11 cellular contexts compared by ENCODE assay signal in genomic region chr9:114157516-114158176, GRCh38. TPM values are rescaled to one million over a fixed set of nuclear protein-coding genes. Genes with fewer than 3 reads are reported as not detected.
A peak's percentile ranks its signal among the peaks of the same experiment; 100 is the strongest.
DNase-seq lines count a peak whose midpoint lies in the region; ATAC-seq and TF ChIP-seq lines count a peak whose summit lies in the region.
"Had no signal": no experiment of that assay in that cellular context is flagged by ENCODE, and none has a peak within 500 bp of the region (broad histone marks: within the 10 kb centered on the region; RNA-seq: fewer than 3 reads in every experiment).

No MANE protein-coding gene starts in this region.

- no peaks in the 10 kb centered on the region for H3F3A ChIP-seq in GM23248 (ENCODE audit: insufficient read depth)

- H3K36me3 Mint-ChIP-seq in activated T-helper 17 cell treated with anti-CD3 and anti-CD28 coated beads, Interleukin-2, amount 50 U/mL, for 72 hours (ENCODE audit: low read depth) = peaks cover 6% of the 10 kb centered on the region

- H3K27me3 ChIP-seq in GM23248 (replicated peaks; ENCODE audit: insufficient read depth) = peaks cover 16% of the 10 kb centered on the region
- peaks cover 15 to 25% (median 22%) of the 10 kb centered on the region in 3 donors for H3K27me3 ChIP-seq in sigmoid colon
- peaks cover 17% of the 10 kb centered on the region for H3K27me3 ChIP-seq in upper lobe of right lung

- in situ Hi-C loops in GM23248 (cut with MboI) = loop anchor here (10.0 kb wide), 1 partner anchor 107 kb away; no protein-coding TSS in a partner anchor

- no peaks in the 10 kb centered on the region for H4K20me1 ChIP-seq in GM23248 (ENCODE audit: insufficient read depth)

- H2AFZ ChIP-seq in GM23248 = no peak overlapping the region

- H3K4me1 Mint-ChIP-seq in activated T-helper 17 cell treated with anti-CD3 and anti-CD28 coated beads, Interleukin-2, amount 50 U/mL, for 72 hours = peaks cover 18% of the 10 kb centered on the region

- H3K9me3 Mint-ChIP-seq in activated T-helper 17 cell treated with anti-CD3 and anti-CD28 coated beads, Interleukin-2, amount 50 U/mL, for 72 hours = no peaks in the 10 kb centered on the region

- H3K36me3 ChIP-seq in GM23248 (ENCODE audit: low read depth) = no peaks in the 10 kb centered on the region
- H3K36me3 ChIP-seq in sigmoid colon = no peaks in the 10 kb centered on the region
- no peaks in the 10 kb centered on the region for H3K36me3 ChIP-seq in upper lobe of right lung

- H3K27ac ChIP-seq in GM23248 (no peak overlapping the region), sigmoid colon (peak overlapping the region; percentile 5 to 84 (median 74)), upper lobe of right lung (no peak overlapping the region)

- peaks cover 19% of the 10 kb centered on the region for H3K27me3 Mint-ChIP-seq in activated T-helper 17 cell treated with anti-CD3 and anti-CD28 coated beads, Interleukin-2, amount 50 U/mL, for 72 hours

- peak; percentile 65 for DNase-seq in GM23248
- DNase-seq in fibroblast of pulmonary artery (ENCODE audit: low read depth) = peak; percentile 50
- no peak for DNase-seq in sigmoid colon
- no peak for DNase-seq in NCI-H1417 (lab: John Stamatoyannopoulos, UW)
- no peak for DNase-seq in upper lobe of right lung
- DNase-seq: KG1, NCI-H446 treated with DMSO at 0.1 percent for 48 hours, occipital lobe had no signal

- 59 to 67% methylated on average over 9 of the region's 9 CpGs for WGBS in GM23248 (ENCODE audit: low coverage in 1 of 2, low lambda C conversion rate in 2 of 2, missing lambda C conversion rate in 2 of 2), 2 experiments
- whole genome bisulfite sequencing in sigmoid colon, 2 donors = 76 to 89% methylated on average over 9 of the region's 9 CpGs

- no peak for TF ChIP-seq EP300 in sigmoid colon (IDR thresholded peaks at IDR 0.05)

- ATAC-seq in activated T-helper 17 cell treated with anti-CD3 and anti-CD28 coated beads, Interleukin-2, amount 50 U/mL, for 72 hours (replicated peaks) = no peak
- ATAC-seq in HG02759 (IDR thresholded peaks at IDR 0.05; ENCODE audit: unreplicated experiment) (no peak), GM18505 (IDR thresholded peaks at IDR 0.05; ENCODE audit: unreplicated experiment) (no peak), upper lobe of right lung (no peak)

- H3K9me2 ChIP-seq in GM23248 (ENCODE audit: insufficient read depth) = no peaks in the 10 kb centered on the region

- TF ChIP-seq POLR2A in sigmoid colon (IDR thresholded peaks at IDR 0.05) (no peak), GM18505 (IDR thresholded peaks at IDR 0.05; ENCODE audit: borderline replicate concordance, extremely low read depth, insufficient read depth, insufficient read length) (no peak)

- no peak for TF ChIP-seq CTCF in fibroblast of pulmonary artery (IDR thresholded peaks at IDR 0.05; ENCODE audit: low read length, missing control alignments)
- TF ChIP-seq CTCF in sigmoid colon (IDR thresholded peaks at IDR 0.05) = no peak
- no peak for TF ChIP-seq CTCF in upper lobe of right lung (IDR thresholded peaks at IDR 0.05)

- H3K4me3 ChIP-seq in GM23248 (no peak overlapping the region), fibroblast of pulmonary artery (replicated peaks; ENCODE audit: low read depth, low read length) (no peak overlapping the region), sigmoid colon (no peak overlapping the region), upper lobe of right lung (no peak overlapping the region)

- H3K9me3 ChIP-seq in GM23248 (ENCODE audit: low read depth) (no peaks in the 10 kb centered on the region), sigmoid colon (no peaks in the 10 kb centered on the region), upper lobe of right lung (no peaks in the 10 kb centered on the region)

- peak overlapping the region; percentile 84 for H3K4me3 Mint-ChIP-seq in activated T-helper 17 cell treated with anti-CD3 and anti-CD28 coated beads, Interleukin-2, amount 50 U/mL, for 72 hours

- H3K27ac Mint-ChIP-seq in activated T-helper 17 cell treated with anti-CD3 and anti-CD28 coated beads, Interleukin-2, amount 50 U/mL, for 72 hours = peak overlapping the region; percentile 78

- H3K4me2 ChIP-seq in GM23248 (ENCODE audit: unreplicated experiment) = no peak overlapping the region

- intact Hi-C loops in sigmoid colon (cut with DNase I) (loop anchor here (5.0 to 10.0 kb wide), 2 partner anchors 50 to 53 kb away; no protein-coding TSS in a partner anchor), upper lobe of right lung (cut with DNase I) (loop anchor here (10.0 kb wide), 1 partner anchor 127 kb away; no protein-coding TSS in a partner anchor)

- H3K4me1 ChIP-seq in GM23248 (ENCODE audit: insufficient read depth) (peaks cover 6% of the 10 kb centered on the region; the same call in 1 of the 2 replicates), sigmoid colon (peaks cover 0 to 49% (median 38%) of the 10 kb centered on the region in 4 donors), upper lobe of right lung (peaks cover 13% of the 10 kb centered on the region)

- peaks cover 15% of the 10 kb centered on the region; the same call in 1 of the 2 replicates for H3K79me2 ChIP-seq in GM23248 (ENCODE audit: insufficient read depth)

- H3K9ac ChIP-seq in GM23248 = no peak overlapping the region

RNA-seq across cellular contexts. Expression of gene COL27A1, which starts 2.3 kb away (rescaled TPM):
- 2.3 and 3.9 TPM in 2 replicates for total RNA-seq in GM23248 (2014; rRNA removed; shearing (Covaris generic))
- 1.0 and 1.6 TPM in 2 replicates for polyA plus RNA-seq in GM23248 (2016; fragmentation: Nextera tagmentation; extraction: Ambion mirVana)
- 10 to 100 TPM in 1 of 2 donors, 1 to 10 TPM in 1; 7.8 to 12.0 TPM for total RNA-seq in activated T-helper 17 cell treated with anti-CD3 and anti-CD28 coated beads, Interleukin-2, amount 50 U/mL, for 72 hours
- 10 to 100 TPM in 1 of 4 donors, 1 to 10 TPM in 3; 2.0 to 13.3 (median 7.1) TPM for total RNA-seq in sigmoid colon
- 1 to 10 TPM; 1.4 to 5.5 (median 1.8) TPM for polyA plus RNA-seq in sigmoid colon
- total RNA-seq in upper lobe of right lung = 13.7 TPM

RNA-seq across cellular contexts. Expression of gene KIF12, which starts 58.6 kb away (rescaled TPM):
- not detected in 2 replicates for total RNA-seq in GM23248 (2014; rRNA removed; shearing (Covaris generic))
- not detected in 2 replicates for polyA plus RNA-seq in GM23248 (2016; fragmentation: Nextera tagmentation; extraction: Ambion mirVana)
- total RNA-seq in activated T-helper 17 cell treated with anti-CD3 and anti-CD28 coated beads, Interleukin-2, amount 50 U/mL, for 72 hours = not detected
- total RNA-seq in sigmoid colon = 1 to 10 TPM in 1 of 4 donors, not detected in 3; 1.4 TPM
- 1 to 10 TPM; 2.5 to 6.9 (median 4.8) TPM for polyA plus RNA-seq in sigmoid colon
- 6.2 TPM for total RNA-seq in upper lobe of right lung

Comparison
In these comparisons a context has a peak if more than half of its experiments do, and no peak if none do; other contexts are left out.
1. DNase-seq: peak in GM23248 (single experiment) and fibroblast of pulmonary artery (single experiment); none in sigmoid colon (single experiment), NCI-H1417 (0 of 3) and upper lobe of right lung (single experiment).
2. H3K27ac ChIP-seq: peak in sigmoid colon (4 of 4); none in GM23248 (single experiment) and upper lobe of right lung (single experiment).